Comparison of ENCODE assay signal across 8 cellular contexts in the genomic region with DNA sequence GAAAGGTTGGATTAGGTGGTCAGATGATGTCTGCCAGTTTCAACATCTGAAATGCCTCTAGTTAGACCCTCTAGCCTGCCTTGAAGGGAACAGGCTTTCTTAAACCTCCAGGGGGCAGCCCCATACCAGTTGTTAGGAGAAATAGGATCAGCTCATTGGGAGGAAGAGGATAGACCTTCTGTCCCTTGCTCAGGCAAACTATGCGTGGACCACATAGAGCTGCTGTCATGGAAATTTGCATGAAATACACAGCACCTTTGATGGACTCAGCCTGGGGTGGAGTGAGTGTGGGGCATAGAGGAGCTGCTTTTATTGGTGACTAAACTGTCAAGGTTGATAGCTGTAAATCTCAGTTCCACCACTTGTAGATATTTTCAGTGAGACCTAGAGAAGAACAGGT. TPM values are rescaled to one million over a fixed set of nuclear protein-coding genes. Genes with fewer than 3 reads are reported as not detected.
DNase-seq lines count a peak whose midpoint lies in the region; ATAC-seq and TF ChIP-seq lines count a peak whose summit lies in the region.

No MANE protein-coding gene starts in this region.

- H3K79me2 ChIP-seq in neural progenitor cell (ENCODE audit: low read depth) = no peaks in the 10 kb centered on the region

- H3K27ac Mint-ChIP-seq in neural progenitor cell = no peak overlapping the region

- no peaks in the 10 kb centered on the region for H3K27me3 ChIP-seq in neural progenitor cell

- H3K4me1 ChIP-seq in neural progenitor cell = no peaks in the 10 kb centered on the region

- H3K27me3 Mint-ChIP-seq in neural progenitor cell (ENCODE audit: insufficient read depth, low read depth) = peaks cover 2% of the 10 kb centered on the region

- no peaks in the 10 kb centered on the region for H4K20me1 ChIP-seq in neural progenitor cell (ENCODE audit: low read depth)

- no peaks in the 10 kb centered on the region for H3K4me1 Mint-ChIP-seq in neural progenitor cell

- H3F3A ChIP-seq in neural progenitor cell (ENCODE audit: low read depth) = no peaks in the 10 kb centered on the region

- DNase-seq in ELR (ENCODE audit: low read depth) = peak; percentile 27
- DNase-seq in M059J (ENCODE audit: low read depth) = peak; percentile 19
- DNase-seq in ecto neural progenitor cell (ENCODE audit: low spot score) = peak; percentile 53
- peak; percentile 74 for DNase-seq in neural progenitor cell (ENCODE audit: low spot score)
- DNase-seq in NK-92 treated with Interleukin-12 subunit alpha and Interleukin-12 subunit beta, amount 100 ng/mL, for 24 hours (lab: John Stamatoyannopoulos, UW) = no peak
- no peak for DNase-seq in activated naive CD4-positive, alpha-beta T cell treated with anti-CD3 and anti-CD28 coated beads, Interleukin-2, amount 50 U/mL, for 16 hours
- no peak for DNase-seq in CD1c-positive myeloid dendritic cell (ENCODE audit: extremely low spot score)

- no peaks in the 10 kb centered on the region for H3K9me3 Mint-ChIP-seq in neural progenitor cell

- no peaks in the 10 kb centered on the region for H3K36me3 ChIP-seq in neural progenitor cell

- H3K27ac ChIP-seq in neural progenitor cell = no peak overlapping the region

- no peak overlapping the region for H3K4me3 ChIP-seq in neural progenitor cell

- H3K36me3 Mint-ChIP-seq in neural progenitor cell = no peaks in the 10 kb centered on the region

- H3K4me2 ChIP-seq in neural progenitor cell = no peak overlapping the region

- peak; percentile 71 for TF ChIP-seq CTCF in neural progenitor cell (IDR thresholded peaks at IDR 0.05)

- H3K4me3 Mint-ChIP-seq in neural progenitor cell = no peak overlapping the region

- no peak for ATAC-seq in HG03521 (IDR thresholded peaks at IDR 0.05; ENCODE audit: unreplicated experiment)

- no peaks in the 10 kb centered on the region for H3K9me3 ChIP-seq in neural progenitor cell (ENCODE audit: low read depth)

- peak overlapping the region; percentile 82 for H2AFZ ChIP-seq in neural progenitor cell (replicated peaks)

- no peak overlapping the region for H3K9ac ChIP-seq in neural progenitor cell

RNA-seq across cellular contexts. Expression of a gene that starts 38.4 kb away (rescaled TPM):
- total RNA-seq in M059J (2014; rRNA removed; shearing (Covaris generic)) = not detected in 2 replicates
- 0.90 and 1.6 TPM in 2 replicates for total RNA-seq in neural progenitor cell (ENCODE audit: low replicate concordance)

Comparison
In these comparisons a context has a peak if more than half of its experiments do, and no peak if none do; other contexts are left out.
1. DNase-seq: peak in ELR (single experiment), M059J (single experiment), ecto neural progenitor cell (single experiment) and neural progenitor cell (single experiment); none in NK-92 treated with Interleukin-12 subunit alpha and Interleukin-12 subunit beta, amount 100 ng/mL, for 24 hours (single experiment), activated naive CD4-positive, alpha-beta T cell treated with anti-CD3 and anti-CD28 coated beads, Interleukin-2, amount 50 U/mL, for 16 hours (single experiment) and CD1c-positive myeloid dendritic cell (single experiment).